ENCODE assay signal across 1 cellular context in genomic region chr19:1945899-1946298, GRCh38.
TF ChIP-seq lines count a peak whose summit lies in the region.

No MANE protein-coding gene starts in this region.

TF ChIP-seq in HCT116, 20 proteins besides CTCF, POLR2A, EP300 and RAD21:
- TF ChIP-seq, protein P1, sequence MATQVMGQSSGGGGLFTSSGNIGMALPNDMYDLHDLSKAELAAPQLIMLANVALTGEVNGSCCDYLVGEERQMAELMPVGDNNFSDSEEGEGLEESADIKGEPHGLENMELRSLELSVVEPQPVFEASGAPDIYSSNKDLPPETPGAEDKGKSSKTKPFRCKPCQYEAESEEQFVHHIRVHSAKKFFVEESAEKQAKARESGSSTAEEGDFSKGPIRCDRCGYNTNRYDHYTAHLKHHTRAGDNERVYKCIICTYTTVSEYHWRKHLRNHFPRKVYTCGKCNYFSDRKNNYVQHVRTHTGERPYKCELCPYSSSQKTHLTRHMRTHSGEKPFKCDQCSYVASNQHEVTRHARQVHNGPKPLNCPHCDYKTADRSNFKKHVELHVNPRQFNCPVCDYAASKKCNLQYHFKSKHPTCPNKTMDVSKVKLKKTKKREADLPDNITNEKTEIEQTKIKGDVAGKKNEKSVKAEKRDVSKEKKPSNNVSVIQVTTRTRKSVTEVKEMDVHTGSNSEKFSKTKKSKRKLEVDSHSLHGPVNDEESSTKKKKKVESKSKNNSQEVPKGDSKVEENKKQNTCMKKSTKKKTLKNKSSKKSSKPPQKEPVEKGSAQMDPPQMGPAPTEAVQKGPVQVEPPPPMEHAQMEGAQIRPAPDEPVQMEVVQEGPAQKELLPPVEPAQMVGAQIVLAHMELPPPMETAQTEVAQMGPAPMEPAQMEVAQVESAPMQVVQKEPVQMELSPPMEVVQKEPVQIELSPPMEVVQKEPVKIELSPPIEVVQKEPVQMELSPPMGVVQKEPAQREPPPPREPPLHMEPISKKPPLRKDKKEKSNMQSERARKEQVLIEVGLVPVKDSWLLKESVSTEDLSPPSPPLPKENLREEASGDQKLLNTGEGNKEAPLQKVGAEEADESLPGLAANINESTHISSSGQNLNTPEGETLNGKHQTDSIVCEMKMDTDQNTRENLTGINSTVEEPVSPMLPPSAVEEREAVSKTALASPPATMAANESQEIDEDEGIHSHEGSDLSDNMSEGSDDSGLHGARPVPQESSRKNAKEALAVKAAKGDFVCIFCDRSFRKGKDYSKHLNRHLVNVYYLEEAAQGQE (IDR thresholded peaks at IDR 0.05; ENCODE audit: low read depth): no peak
- TF ChIP-seq SIN3A (IDR thresholded peaks at IDR 0.05; ENCODE audit: low read depth): no peak
- no peak for TF ChIP-seq ZBTB33 (IDR thresholded peaks at IDR 0.05; ENCODE audit: extremely low read depth, insufficient replicate concordance, low read length)
- TF ChIP-seq SRF (IDR thresholded peaks at IDR 0.05; ENCODE audit: low read depth): no peak
- TF ChIP-seq SP1 (IDR thresholded peaks at IDR 0.05; ENCODE audit: low read depth): no peak
- TF ChIP-seq, protein P2, sequence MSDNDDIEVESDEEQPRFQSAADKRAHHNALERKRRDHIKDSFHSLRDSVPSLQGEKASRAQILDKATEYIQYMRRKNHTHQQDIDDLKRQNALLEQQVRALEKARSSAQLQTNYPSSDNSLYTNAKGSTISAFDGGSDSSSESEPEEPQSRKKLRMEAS (IDR thresholded peaks at IDR 0.05): no peak
- TF ChIP-seq EZH2phosphoT487 (IDR thresholded peaks at IDR 0.05; ENCODE audit: borderline replicate concordance): no peak
- no peak for TF ChIP-seq EGR1 (IDR thresholded peaks at IDR 0.05; ENCODE audit: low read depth)
- no peak for TF ChIP-seq ELF1 (IDR thresholded peaks at IDR 0.05; ENCODE audit: borderline replicate concordance, low read depth)
